ENCODE assay signal across 18 cellular contexts in genomic region chr9:16026886-16027285, GRCh38.
DNase-seq lines count a peak whose midpoint lies in the region; ATAC-seq lines count a peak whose summit lies in the region.
"Had no signal": no experiment of that assay in that cellular context is flagged by ENCODE, and none has a peak within 500 bp of the region (broad histone marks: within the 10 kb centered on the region; RNA-seq: fewer than 3 reads in every experiment).

No MANE protein-coding gene starts in this region.

- H3K27me3 ChIP-seq in Karpas-422 (ENCODE audit: low read length): no peaks in the 10 kb centered on the region

- H3K4me1 ChIP-seq in Karpas-422 (ENCODE audit: low read length): no peaks in the 10 kb centered on the region
- H3K4me1 ChIP-seq: Caco-2 had no signal

- H3K4me3 ChIP-seq in Karpas-422 (ENCODE audit: low read length): no peak overlapping the region
- H3K4me3 ChIP-seq: K562 had no signal

- no peaks in the 10 kb centered on the region for H3K79me2 ChIP-seq in Karpas-422 (ENCODE audit: low read length)

- no peak overlapping the region for H3K4me2 ChIP-seq in Karpas-422 (ENCODE audit: low read depth, low read length, poor library complexity, severe bottlenecking)

- H3K9ac ChIP-seq in Karpas-422 (ENCODE audit: low read length): no peak overlapping the region

- no peak overlapping the region for H3K27ac ChIP-seq in Karpas-422 (ENCODE audit: low read length)
- H3K27ac ChIP-seq: C4-2B, HL-60 had no signal

- H3K36me3 ChIP-seq in Karpas-422 (ENCODE audit: insufficient read depth, low read length): no peaks in the 10 kb centered on the region

- H2AFZ ChIP-seq in Karpas-422 (ENCODE audit: low read length): no peak overlapping the region

- DNase-seq in EL: peak; percentile 31
- peak; percentile 9 for DNase-seq in Karpas-422
- peak; percentile 90 for DNase-seq in amniotic epithelial cell (ENCODE audit: low read depth)
- DNase-seq in ecto neural progenitor cell (ENCODE audit: low spot score): no peak
- no peak for DNase-seq in ACHN
- DNase-seq: AML-193; Caco-2; CD4-positive, alpha-beta T cell; DMS153; DMS79; GDM1; GOT3; H7 had no signal

- ATAC-seq in GM18870 (IDR thresholded peaks at IDR 0.05; ENCODE audit: unreplicated experiment) (no peak), HG03025 (IDR thresholded peaks at IDR 0.05; ENCODE audit: low FRiP score, unreplicated experiment) (no peak)
- ATAC-seq: K562 had no signal

- H4K20me1 ChIP-seq in Karpas-422 (ENCODE audit: insufficient read depth, low read depth, low read length): no peaks in the 10 kb centered on the region

- H3K9me2 ChIP-seq in Karpas-422 (replicated peaks; ENCODE audit: insufficient read depth, low read length): no peaks in the 10 kb centered on the region

- in situ Hi-C loops in ACHN (cut with HindIII; ENCODE audit: low pct_ligation_motif_present, low pct_unique_long_range_greater_than_20kb, low sequenced_read_pairs): no loop called here

- H3K9me3 ChIP-seq in Karpas-422 (ENCODE audit: low read length): no peaks in the 10 kb centered on the region
- H3K9me3 ChIP-seq: Caco-2 had no signal

Comparison
In these comparisons a context has a peak if more than half of its experiments do, and no peak if none do; other contexts are left out.
1. DNase-seq: peak in EL (single experiment), Karpas-422 (single experiment) and amniotic epithelial cell (single experiment); none in ecto neural progenitor cell (single experiment) and ACHN (single experiment).